ENCODE assay signal across 3 cellular contexts in genomic region chr20:8782804-8783203, GRCh38.
TF ChIP-seq lines count a peak whose summit lies in the region.

No MANE protein-coding gene starts in this region.

TF ChIP-seq in IMR-90, 13 proteins besides CTCF, POLR2A, EP300 and RAD21:
- TF ChIP-seq BHLHE40 (IDR thresholded peaks at IDR 0.05; ENCODE audit: low read depth, low read length) = no peak
- TF ChIP-seq SMC3 (IDR thresholded peaks at IDR 0.05; ENCODE audit: low read depth, low read length) = no peak
- no peak for TF ChIP-seq NFE2L2 (IDR thresholded peaks at IDR 0.05; ENCODE audit: low read depth, low read length)
- TF ChIP-seq MAZ (IDR thresholded peaks at IDR 0.05; ENCODE audit: borderline replicate concordance, low read depth, low read length) = no peak
- TF ChIP-seq CHD1 (IDR thresholded peaks at IDR 0.05; ENCODE audit: low read depth, low read length) = no peak
- TF ChIP-seq USF2 (IDR thresholded peaks at IDR 0.05; ENCODE audit: low read depth, low read length) = no peak
- TF ChIP-seq CEBPB (IDR thresholded peaks at IDR 0.05; ENCODE audit: low read depth, low read length) = no peak
- TF ChIP-seq MXI1 (IDR thresholded peaks at IDR 0.05; ENCODE audit: borderline replicate concordance, low read depth, low read length) = no peak
- no peak for TF ChIP-seq RFX5 (IDR thresholded peaks at IDR 0.05; ENCODE audit: low read depth, low read length)
- TF ChIP-seq FOS (IDR thresholded peaks at IDR 0.05; ENCODE audit: low read depth, low read length) = no peak
- no peak for TF ChIP-seq ELK1 (IDR thresholded peaks at IDR 0.05; ENCODE audit: borderline replicate concordance, low read depth, low read length)
- no peak for TF ChIP-seq RCOR1 (IDR thresholded peaks at IDR 0.05; ENCODE audit: insufficient replicate concordance, low read length)
- no peak for TF ChIP-seq MAFK (IDR thresholded peaks at IDR 0.05; ENCODE audit: low read depth, low read length)

TF ChIP-seq in H1, 55 proteins besides CTCF, POLR2A, EP300 and RAD21:
- no peak for TF ChIP-seq SIN3A (conservative IDR thresholded peaks at IDR 0.05 in 1 of 2, IDR thresholded peaks at IDR 0.05 in 1 of 2; ENCODE audit: low read depth in 1 of 2, low read length in 2 of 2)
- no peak for TF ChIP-seq CBX8 (IDR thresholded peaks at IDR 0.05; ENCODE audit: borderline replicate concordance, low read depth, low read length)
- TF ChIP-seq JUND (IDR thresholded peaks at IDR 0.05; ENCODE audit: low read length) = no peak
- no peak for TF ChIP-seq EGR1 (IDR thresholded peaks at IDR 0.05; ENCODE audit: borderline replicate concordance, low read depth, low read length)
- TF ChIP-seq TBP (IDR thresholded peaks at IDR 0.05; ENCODE audit: low read depth, low read length) = no peak

TF ChIP-seq in SK-N-SH treated with all-trans-retinoic acid at 6 μM for 48 hours, 23 proteins besides CTCF, POLR2A, EP300 and RAD21:
- TF ChIP-seq ZFP30 (CRISPR knock-in tag; IDR thresholded peaks at IDR 0.05) (no peak), ZNF70 (CRISPR knock-in tag; IDR thresholded peaks at IDR 0.05) (no peak), ZC3H10 (CRISPR knock-in tag; IDR thresholded peaks at IDR 0.05) (no peak), ZNF8 (CRISPR knock-in tag; IDR thresholded peaks at IDR 0.05) (no peak), CSDC2 (CRISPR knock-in tag; IDR thresholded peaks at IDR 0.05) (no peak), TSHZ2 (CRISPR knock-in tag; IDR thresholded peaks at IDR 0.05) (no peak), ARNTL (CRISPR knock-in tag; IDR thresholded peaks at IDR 0.05; ENCODE audit: borderline replicate concordance, low read depth) (no peak), CREB5 (CRISPR knock-in tag; IDR thresholded peaks at IDR 0.05; ENCODE audit: low read depth) (no peak), PPARA (CRISPR knock-in tag; IDR thresholded peaks at IDR 0.05; ENCODE audit: borderline replicate concordance) (no peak), TCF4 (CRISPR knock-in tag; IDR thresholded peaks at IDR 0.05; ENCODE audit: borderline replicate concordance) (no peak)
TF ChIP-seq in SK-N-SH treated with all-trans-retinoic acid at 6 μM for 48 hours: peak in this region for 0.
